Comparison of ENCODE assay signal across 36 cellular contexts in the genomic region with DNA sequence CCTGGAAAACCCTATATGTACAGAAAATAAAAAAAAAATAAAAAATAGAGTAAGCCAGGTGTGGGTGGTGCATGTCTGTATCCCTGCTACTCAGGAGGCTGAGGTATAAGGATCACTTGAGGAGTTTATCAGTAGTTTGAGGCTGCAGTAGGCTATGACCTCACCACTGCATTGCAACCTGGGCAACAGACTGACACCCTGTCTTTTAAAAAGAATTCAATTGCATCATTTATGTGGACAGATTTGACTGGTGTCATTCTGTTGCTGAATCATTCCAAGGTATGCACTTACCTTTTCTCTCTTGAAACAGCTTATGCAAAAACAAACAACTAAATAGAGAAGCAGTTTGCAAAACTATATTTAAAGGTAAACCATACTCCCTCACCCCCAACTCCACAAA. TPM values are rescaled to one million over a fixed set of nuclear protein-coding genes. Genes with fewer than 3 reads are reported as not detected.
"Had no signal": no experiment of that assay in that cellular context is flagged by ENCODE, and none has a peak within 500 bp of the region (broad histone marks: within the 10 kb centered on the region; RNA-seq: fewer than 3 reads in every experiment).

No MANE protein-coding gene starts in this region.

- H3K4me1 ChIP-seq: adrenal gland, body of pancreas, breast epithelium had no signal

- H3K9me3 Mint-ChIP-seq: activated CD4-positive, alpha-beta T cell treated with anti-CD3 and anti-CD28 coated beads, Interleukin-2, amount 10 ng/mL, durations not matched to agents 24 days and 14 days; activated CD8-positive, alpha-beta T cell treated with anti-CD3 and anti-CD28 coated beads for 36 hours; activated naive CD4-positive, alpha-beta T cell treated with anti-CD3 and anti-CD28 coated beads for 36 hours; activated T-cell treated with anti-CD3 and anti-CD28 coated beads, Interleukin-2, amount 50 U/mL, for 24 hours; activated T-helper 2 cell treated with anti-CD3 and anti-CD28 coated beads, Interferon-gamma antibody, Interleukin-2, Interleukin-4, amounts not matched to agents 10 μg/mL and 5 μg/mL and 100 μg/mL, durations not matched to agents 14 hours and 24 hours and 36 hours; T-helper 1 cell treated with Interleukin-12 subunit alpha and Interleukin-12 subunit beta and Interleukin-4 antibody, amounts not matched to agents 30 μg/mL and 1 μg/mL, for 36 hours; T-helper 2 cell treated with Interferon-gamma antibody and Interleukin-4, amounts not matched to agents 5 μg/mL and 100 μg/mL, for 36 hours had no signal

- H3K36me3 ChIP-seq: adrenal gland, brain microvascular endothelial cell, breast epithelium, cardiac muscle cell had no signal

- H3K27me3 Mint-ChIP-seq: activated B cell treated with CpG ODN at 0.5 μM for 24 hours; activated CD4-positive, alpha-beta memory T cell treated with anti-CD3 and anti-CD28 coated beads for 36 hours; activated CD4-positive, alpha-beta T cell treated with anti-CD3 and anti-CD28 coated beads, Interleukin-2, amount 10 ng/mL, durations not matched to agents 24 days and 14 days; activated CD8-positive, alpha-beta T cell treated with anti-CD3 and anti-CD28 coated beads for 36 hours; activated naive CD8-positive, alpha-beta T cell treated with anti-CD3 and anti-CD28 coated beads for 36 hours; activated T-cell treated with anti-CD3 and anti-CD28 coated beads, Interleukin-2, amount 50 U/mL, for 24 hours; central memory CD8-positive, alpha-beta T cell had no signal

- H3K27ac Mint-ChIP-seq: activated B cell treated with CpG ODN at 0.5 μM for 24 hours; activated CD4-positive, alpha-beta memory T cell treated with anti-CD3 and anti-CD28 coated beads for 36 hours; activated CD4-positive, alpha-beta T cell treated with anti-CD3 and anti-CD28 coated beads, Interleukin-2, amount 10 ng/mL, durations not matched to agents 24 days and 14 days; activated CD8-positive, alpha-beta T cell treated with anti-CD3 and anti-CD28 coated beads for 36 hours; activated naive CD4-positive, alpha-beta T cell treated with anti-CD3 and anti-CD28 coated beads for 36 hours; activated naive CD4-positive, alpha-beta T cell treated with anti-CD3 and anti-CD28 coated beads, Interleukin-2, amount 50 U/mL, for 72 hours; activated naive CD8-positive, alpha-beta T cell treated with anti-CD3 and anti-CD28 coated beads for 36 hours; activated T-cell treated with anti-CD3 and anti-CD28 coated beads, Interleukin-2, amount 50 U/mL, for 24 hours; activated T-helper 2 cell treated with anti-CD3 and anti-CD28 coated beads, Interferon-gamma antibody, Interleukin-2, Interleukin-4, amounts not matched to agents 10 μg/mL and 5 μg/mL and 100 μg/mL, durations not matched to agents 14 hours and 24 hours and 36 hours; T-helper 1 cell treated with Interleukin-12 subunit alpha and Interleukin-12 subunit beta and Interleukin-4 antibody, amounts not matched to agents 30 μg/mL and 1 μg/mL, for 36 hours; T-helper 2 cell treated with Interferon-gamma antibody and Interleukin-4, amounts not matched to agents 5 μg/mL and 100 μg/mL, for 36 hours had no signal

- H3K4me1 Mint-ChIP-seq: activated B cell treated with CpG ODN at 0.5 μM for 24 hours; activated CD4-positive, alpha-beta T cell treated with anti-CD3 and anti-CD28 coated beads, Interleukin-2, amount 10 ng/mL, durations not matched to agents 24 days and 14 days; activated naive CD8-positive, alpha-beta T cell treated with anti-CD3 and anti-CD28 coated beads for 36 hours; central memory CD8-positive, alpha-beta T cell had no signal

- ATAC-seq: activated CD8-positive, alpha-beta T cell treated with anti-CD3 and anti-CD28 coated beads for 36 hours; activated naive CD4-positive, alpha-beta T cell treated with anti-CD3 and anti-CD28 coated beads, Interleukin-2, amount 50 U/mL, for 72 hours; body of pancreas had no signal

- H3K4me3 ChIP-seq: adrenal gland, body of pancreas, breast epithelium, cardiac muscle cell had no signal

- H3K36me3 Mint-ChIP-seq: activated CD4-positive, alpha-beta memory T cell treated with anti-CD3 and anti-CD28 coated beads for 36 hours; activated naive CD4-positive, alpha-beta T cell treated with anti-CD3 and anti-CD28 coated beads, Interleukin-2, amount 50 U/mL, for 72 hours; activated naive CD8-positive, alpha-beta T cell treated with anti-CD3 and anti-CD28 coated beads for 36 hours had no signal

- H3K27me3 ChIP-seq: adrenal gland, body of pancreas, brain microvascular endothelial cell, breast epithelium, cardiac muscle cell had no signal

- H3K27ac ChIP-seq: adrenal gland, body of pancreas, brain microvascular endothelial cell, breast epithelium, cardiac muscle cell, VCaP had no signal

- H3K4me3 Mint-ChIP-seq: activated B cell treated with CpG ODN at 0.5 μM for 24 hours; activated CD4-positive, alpha-beta memory T cell treated with anti-CD3 and anti-CD28 coated beads for 36 hours; activated CD4-positive, alpha-beta T cell treated with anti-CD3 and anti-CD28 coated beads, Interleukin-2, amount 10 ng/mL, durations not matched to agents 24 days and 14 days; activated CD8-positive, alpha-beta T cell treated with anti-CD3 and anti-CD28 coated beads for 36 hours; activated naive CD4-positive, alpha-beta T cell treated with anti-CD3 and anti-CD28 coated beads for 36 hours; activated naive CD8-positive, alpha-beta T cell treated with anti-CD3 and anti-CD28 coated beads for 36 hours; activated T-cell treated with anti-CD3 and anti-CD28 coated beads, Interleukin-2, amount 50 U/mL, for 24 hours; central memory CD8-positive, alpha-beta T cell; T-helper 1 cell treated with Interleukin-12 subunit alpha and Interleukin-12 subunit beta and Interleukin-4 antibody, amounts not matched to agents 30 μg/mL and 1 μg/mL, for 36 hours; T-helper 2 cell treated with Interferon-gamma antibody and Interleukin-4, amounts not matched to agents 5 μg/mL and 100 μg/mL, for 36 hours had no signal

- DNase-seq: activated B cell treated with CpG ODN at 0.5 μM for 24 hours; activated CD4-positive, alpha-beta memory T cell treated with anti-CD3 and anti-CD28 coated beads for 36 hours; activated CD4-positive, alpha-beta T cell treated with anti-CD3 and anti-CD28 coated beads for 4 hours; activated CD4-positive, alpha-beta T cell treated with anti-CD3 and anti-CD28 coated beads, Interleukin-2, amount 10 ng/mL, durations not matched to agents 24 days and 14 days; activated CD4-positive, alpha-beta T cell treated with anti-CD3 and anti-CD28 coated beads, Interleukin-2, amount 50 U/mL, for 1 hour; activated CD4-positive, alpha-beta T cell treated with anti-CD3 and anti-CD28 coated beads, Interleukin-2, amount 50 U/mL, for 4 hours; activated CD4-positive, CD25-positive, alpha-beta regulatory T cell treated with anti-CD3 and anti-CD28 coated beads, Interleukin-2, amount 50 U/mL, for 72 hours; activated CD8-positive, alpha-beta memory T cell treated with anti-CD3 and anti-CD28 coated beads, Interleukin-2, amount 50 U/mL, for 48 hours; activated CD8-positive, alpha-beta T cell treated with anti-CD3 and anti-CD28 coated beads for 36 hours; activated effector memory CD4-positive, alpha-beta T cell treated with anti-CD3 and anti-CD28 coated beads, Interleukin-2, amount 50 U/mL, for 16 hours; activated gamma-delta T cell treated with Interleukin-2 at 50 U/mL for 16 hours; activated naive CD4-positive, alpha-beta T cell; activated naive CD4-positive, alpha-beta T cell treated with anti-CD3 and anti-CD28 coated beads for 36 hours; activated naive CD4-positive, alpha-beta T cell treated with anti-CD3 and anti-CD28 coated beads, Interleukin-2, amount 50 U/mL, for 16 hours; activated naive CD8-positive, alpha-beta T cell treated with anti-CD3 and anti-CD28 coated beads for 36 hours; activated T-cell treated with anti-CD3 and anti-CD28 coated beads, Interleukin-2, amount 50 U/mL, for 24 hours; activated T-cell treated with anti-CD3 and anti-CD28 coated beads, Interleukin-2, amount 50 U/mL, for 48 hours; adrenal gland; amniotic stem cell; aorta; body of pancreas; brain microvascular endothelial cell; caudate nucleus; cerebellar nuclear complex; T-helper 1 cell; T-helper 2 cell; T-helper 9 cell had no signal

- H3K9me3 ChIP-seq: adrenal gland, body of pancreas, breast epithelium had no signal

RNA-seq across cellular contexts. Expression of a gene that starts 12.4 kb away (rescaled TPM):
- total RNA-seq: aorta, body of pancreas, chondrocyte had no signal
- polyA plus RNA-seq: cardiac muscle cell had no signal
